8 cellular contexts compared by ENCODE assay signal in the genomic region with DNA sequence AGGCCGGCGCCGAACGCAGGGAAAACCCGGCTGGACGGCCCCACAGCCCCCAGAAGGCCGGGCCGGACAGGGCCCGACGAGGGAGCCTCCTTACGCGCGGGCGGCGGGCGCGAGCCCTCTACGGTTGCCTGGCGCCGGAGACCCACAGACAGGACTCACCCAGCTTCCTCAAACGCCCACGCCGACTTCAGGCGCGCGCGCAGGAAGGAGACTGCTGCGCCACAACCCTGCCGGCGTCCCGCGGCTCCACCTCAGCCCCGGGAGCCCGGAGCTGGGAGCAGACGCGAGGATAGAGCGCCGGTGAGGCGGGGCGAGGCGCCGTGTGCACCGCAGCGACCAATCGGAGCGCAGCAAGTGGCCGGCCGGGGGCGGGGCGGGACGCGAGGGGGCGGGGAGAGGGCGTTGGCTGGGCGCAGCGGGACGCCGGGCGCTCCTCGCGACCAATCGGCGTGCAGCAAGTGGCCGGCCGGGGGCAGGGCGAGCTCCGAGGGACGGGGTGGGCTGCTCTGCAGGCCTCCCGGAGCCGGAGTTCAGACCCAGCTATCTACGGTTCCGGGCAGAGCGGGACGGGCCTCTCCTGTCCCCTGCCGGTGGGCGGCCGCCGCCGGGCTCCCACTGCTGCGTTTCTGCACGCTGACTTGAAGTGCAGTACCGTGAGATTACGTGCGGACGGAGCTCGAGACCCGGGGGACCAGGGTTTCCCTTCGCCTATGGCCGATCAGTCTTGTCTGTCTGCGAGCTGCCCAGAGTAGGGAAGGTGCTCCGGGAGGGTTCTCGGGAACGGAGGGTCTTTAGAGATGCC. TPM values are rescaled to one million over a fixed set of nuclear protein-coding genes. Genes with fewer than 3 reads are reported as not detected.
DNase-seq lines count a peak whose midpoint lies in the region; TF ChIP-seq lines count a peak whose summit lies in the region.

A gene (minus strand): TSS at position 296 of the 802 bp plus-strand sequence. CDS start 11,089 bp downstream, outside the sequence.

- DNase-seq in H7 (peak; percentile 99), fibroblast of the aortic adventitia (ENCODE audit: low read depth) (peak; percentile 93), stomach (peak; percentile 96)
- DNase-seq in activated effector memory CD4-positive, alpha-beta T cell treated with Interleukin-2 at 50 U/mL for 16 hours = peak; percentile 96

- TF ChIP-seq POLR2A in Raji (IDR thresholded peaks at IDR 0.05; ENCODE audit: insufficient read depth, low read depth, low read length) (peak; percentile 92), stomach (IDR thresholded peaks at IDR 0.05) (peak in 2 of 4 donors; percentile 84 to 85)

- peaks cover 12% of the 10 kb centered on the region; the same call in 1 of the 2 replicates for H3K27me3 ChIP-seq in H7 (ENCODE audit: control insufficient read depth, insufficient read depth, low read length)
- no peaks in the 10 kb centered on the region for H3K27me3 ChIP-seq in Loucy (ENCODE audit: insufficient read depth, low read length, poor library complexity, severe bottlenecking)
- H3K27me3 ChIP-seq in neural cell (ENCODE audit: insufficient read depth, low read depth, low read length) = no peaks in the 10 kb centered on the region
- H3K27me3 ChIP-seq in stomach = no peaks in the 10 kb centered on the region

- H3K27ac ChIP-seq in neural cell (ENCODE audit: low read length) (peak within 1 kb of the TSS; percentile 68), stomach (peak within 1 kb of the TSS; percentile 97 to 98 (median 98))

- H3K79me2 ChIP-seq in Loucy (ENCODE audit: insufficient read depth, low read length) = peaks cover 22% of the 10 kb centered on the region
- peaks cover 10% of the 10 kb centered on the region for H3K79me2 ChIP-seq in neural cell (replicated peaks; ENCODE audit: insufficient read depth, low read length)

- 0 to 1% (median 1%) methylated on average over 19 to 93 of the region's 93 CpGs for WGBS in stomach, 5 donors

- H3F3A ChIP-seq in Loucy (ENCODE audit: low read depth) = no peaks in the 10 kb centered on the region
- H3F3A ChIP-seq in neural cell (ENCODE audit: insufficient read depth, low read length, poor library complexity, severe bottlenecking) = no peaks in the 10 kb centered on the region

- H3K36me3 ChIP-seq in ES-I3 (ENCODE audit: insufficient read depth, low read length) = no peaks in the 10 kb centered on the region
- H3K36me3 ChIP-seq in H7 (replicated peaks; ENCODE audit: control insufficient read depth, insufficient read depth, low read length) = no peaks in the 10 kb centered on the region
- H3K36me3 ChIP-seq in Loucy (ENCODE audit: insufficient read depth, low read length) = no peaks in the 10 kb centered on the region
- no peaks in the 10 kb centered on the region for H3K36me3 ChIP-seq in neural cell (ENCODE audit: insufficient read depth, low read length)
- peaks cover 0 to 2% (median 0%) of the 10 kb centered on the region in 4 donors for H3K36me3 ChIP-seq in stomach

- H3K9me3 ChIP-seq in ES-I3 (ENCODE audit: control insufficient read depth, insufficient read depth, low read length) (no peaks in the 10 kb centered on the region), Loucy (ENCODE audit: insufficient read depth, low read depth, low read length) (no peaks in the 10 kb centered on the region), neural cell (ENCODE audit: low read length) (no peaks in the 10 kb centered on the region), stomach (no peaks in the 10 kb centered on the region)

- H3K9me2 ChIP-seq in Loucy (replicated peaks; ENCODE audit: low read depth, low read length) = no peaks in the 10 kb centered on the region
- H3K9me2 ChIP-seq in neural cell (ENCODE audit: insufficient read depth, low read length) = no peaks in the 10 kb centered on the region

- H2AFZ ChIP-seq in Loucy (ENCODE audit: low read length) (peak within 1 kb of the TSS; percentile 96), neural cell (ENCODE audit: low read depth, low read length) (peak within 1 kb of the TSS; percentile 80)

- peak within 1 kb of the TSS; percentile 93 for H3K9ac ChIP-seq in ES-I3 (ENCODE audit: low read depth, low read length)
- H3K9ac ChIP-seq in Loucy (ENCODE audit: low read depth, low read length, poor library complexity, severe bottlenecking) = peak within 1 kb of the TSS; percentile 91
- peak within 1 kb of the TSS; percentile 71 for H3K9ac ChIP-seq in neural cell (ENCODE audit: low read length)

- H4K20me1 ChIP-seq in Loucy (ENCODE audit: insufficient read depth, low read length, poor library complexity, severe bottlenecking) (peaks cover 13% of the 10 kb centered on the region), neural cell (ENCODE audit: insufficient read depth) (no peaks in the 10 kb centered on the region)

- H3K4me2 ChIP-seq in Loucy (ENCODE audit: low read depth, low read length, poor library complexity, severe bottlenecking) (peak within 1 kb of the TSS; percentile 88), neural cell (ENCODE audit: low read length) (peak within 1 kb of the TSS; percentile 95)

- H3K4me3 ChIP-seq in H7 (ENCODE audit: insufficient read depth, low read depth, low read length) (peak within 1 kb of the TSS; percentile 88), Loucy (ENCODE audit: low read length, poor library complexity, severe bottlenecking) (peak within 1 kb of the TSS; percentile 78), fibroblast of the aortic adventitia (ENCODE audit: low read depth, low read length) (peak within 1 kb of the TSS; percentile 84), neural cell (ENCODE audit: low read length) (peak within 1 kb of the TSS; percentile 94), stomach (peak within 1 kb of the TSS; percentile 79 to 98 (median 96))

- TF ChIP-seq RAD21 in neural cell (conservative IDR thresholded peaks at IDR 0.05) = peak; percentile 40

- intact Hi-C loops in stomach (cut with DNase I; ENCODE audit: low total_unique reads) = no loop called here

- H3K4me1 ChIP-seq in ES-I3 (ENCODE audit: insufficient read depth, low read length) (no peaks in the 10 kb centered on the region; the same call in 1 of the 2 replicates), Loucy (ENCODE audit: insufficient read depth, low read length, poor library complexity, severe bottlenecking) (peaks cover 15% of the 10 kb centered on the region), stomach (peaks cover 7 to 27% (median 22%) of the 10 kb centered on the region in 4 donors)

- TF ChIP-seq EP300 in neural cell (conservative IDR thresholded peaks at IDR 0.05; ENCODE audit: poor library complexity, severe bottlenecking) (no peak), stomach (IDR thresholded peaks at IDR 0.05) (no peak)

- TF ChIP-seq CTCF in Loucy (conservative IDR thresholded peaks at IDR 0.05; ENCODE audit: low read length) (peak; percentile 38), fibroblast of the aortic adventitia (IDR thresholded peaks at IDR 0.05; ENCODE audit: insufficient read depth, low read length) (peak; percentile 55), neural cell (IDR thresholded peaks at IDR 0.05; ENCODE audit: poor library complexity, severe bottlenecking) (peak; percentile 62), stomach (IDR thresholded peaks at IDR 0.05) (peak in 5 of 7 experiments; percentile 42 to 52 (median 47))

TF ChIP-seq in neural cell, 6 proteins besides CTCF, POLR2A, EP300 and RAD21:
- TF ChIP-seq, protein P1, sequence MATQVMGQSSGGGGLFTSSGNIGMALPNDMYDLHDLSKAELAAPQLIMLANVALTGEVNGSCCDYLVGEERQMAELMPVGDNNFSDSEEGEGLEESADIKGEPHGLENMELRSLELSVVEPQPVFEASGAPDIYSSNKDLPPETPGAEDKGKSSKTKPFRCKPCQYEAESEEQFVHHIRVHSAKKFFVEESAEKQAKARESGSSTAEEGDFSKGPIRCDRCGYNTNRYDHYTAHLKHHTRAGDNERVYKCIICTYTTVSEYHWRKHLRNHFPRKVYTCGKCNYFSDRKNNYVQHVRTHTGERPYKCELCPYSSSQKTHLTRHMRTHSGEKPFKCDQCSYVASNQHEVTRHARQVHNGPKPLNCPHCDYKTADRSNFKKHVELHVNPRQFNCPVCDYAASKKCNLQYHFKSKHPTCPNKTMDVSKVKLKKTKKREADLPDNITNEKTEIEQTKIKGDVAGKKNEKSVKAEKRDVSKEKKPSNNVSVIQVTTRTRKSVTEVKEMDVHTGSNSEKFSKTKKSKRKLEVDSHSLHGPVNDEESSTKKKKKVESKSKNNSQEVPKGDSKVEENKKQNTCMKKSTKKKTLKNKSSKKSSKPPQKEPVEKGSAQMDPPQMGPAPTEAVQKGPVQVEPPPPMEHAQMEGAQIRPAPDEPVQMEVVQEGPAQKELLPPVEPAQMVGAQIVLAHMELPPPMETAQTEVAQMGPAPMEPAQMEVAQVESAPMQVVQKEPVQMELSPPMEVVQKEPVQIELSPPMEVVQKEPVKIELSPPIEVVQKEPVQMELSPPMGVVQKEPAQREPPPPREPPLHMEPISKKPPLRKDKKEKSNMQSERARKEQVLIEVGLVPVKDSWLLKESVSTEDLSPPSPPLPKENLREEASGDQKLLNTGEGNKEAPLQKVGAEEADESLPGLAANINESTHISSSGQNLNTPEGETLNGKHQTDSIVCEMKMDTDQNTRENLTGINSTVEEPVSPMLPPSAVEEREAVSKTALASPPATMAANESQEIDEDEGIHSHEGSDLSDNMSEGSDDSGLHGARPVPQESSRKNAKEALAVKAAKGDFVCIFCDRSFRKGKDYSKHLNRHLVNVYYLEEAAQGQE (IDR thresholded peaks at IDR 0.05; ENCODE audit: borderline replicate concordance) = peak; percentile 37
- TF ChIP-seq POLR2AphosphoS5 (IDR thresholded peaks at IDR 0.05) (peak; percentile 77), MXI1 (conservative IDR thresholded peaks at IDR 0.05; ENCODE audit: poor library complexity, severe bottlenecking) (peak; percentile 78), SMC3 (conservative IDR thresholded peaks at IDR 0.05; ENCODE audit: poor library complexity) (peak; percentile 46), EZH2 (IDR thresholded peaks at IDR 0.05; ENCODE audit: borderline replicate concordance, insufficient read depth, low read length, poor library complexity, severe bottlenecking) (no peak), TAF1 (IDR thresholded peaks at IDR 0.05; ENCODE audit: low read depth) (peak; percentile 76)

RNA-seq across cellular contexts. Expression of the gene that starts here (rescaled TPM):
- total RNA-seq in H7 (2014; rRNA removed; shearing (Covaris generic)) = 8.5 and 13.0 TPM in 2 replicates
- total RNA-seq in fibroblast of the aortic adventitia (ENCODE audit: low replicate concordance) = 28.7 and 33.4 TPM in 2 replicates
- 69.4 and 71.8 TPM in 2 replicates for polyA plus RNA-seq in neural cell
- 34.3 and 40.2 TPM in 2 replicates for polyA minus RNA-seq in neural cell
- total RNA-seq in stomach = 10 to 100 TPM; 20.3 to 97.3 (median 89.3) TPM
- polyA plus RNA-seq in stomach = 10 to 100 TPM; 36.7 to 48.5 (median 44.5) TPM

Comparison
In these comparisons a context has a peak if more than half of its experiments do, and no peak if none do; other contexts are left out.
1. Peak in every context shown above with its lines: DNase-seq, H3K4me3 ChIP-seq and H3K27ac ChIP-seq.